Comparison of ENCODE assay signal across 1 cellular context in the genomic region with DNA sequence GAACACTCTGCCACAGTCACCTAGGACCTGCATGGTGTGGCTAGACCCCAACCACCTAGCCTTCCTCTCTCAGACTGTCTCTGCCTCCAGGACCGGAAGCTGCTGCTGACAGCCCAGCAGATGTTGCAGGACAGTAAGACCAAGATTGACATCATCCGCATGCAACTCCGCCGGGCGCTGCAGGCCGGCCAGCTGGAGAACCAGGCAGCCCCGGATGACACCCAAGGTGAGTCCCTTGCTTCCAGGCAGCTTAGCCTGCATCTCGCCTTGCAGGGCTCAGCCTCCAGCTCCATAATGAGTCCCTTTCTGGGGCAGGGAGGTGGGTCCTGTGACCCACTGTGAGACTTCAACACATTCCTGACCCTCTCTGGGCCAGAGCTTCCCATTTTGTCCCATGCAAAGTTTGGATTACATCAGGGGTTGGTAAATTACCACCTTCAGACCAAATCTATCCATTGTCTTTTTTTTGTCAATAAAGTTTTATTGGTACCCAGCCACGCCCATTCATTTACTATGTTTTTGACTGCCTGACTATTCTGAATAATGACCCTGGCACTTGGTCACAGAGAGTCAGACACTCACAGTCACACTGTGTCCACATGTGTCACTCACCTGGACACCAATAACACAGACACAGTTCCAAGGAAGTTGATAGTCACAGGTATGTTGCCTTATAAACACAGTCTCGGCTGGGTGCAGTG.
TF ChIP-seq lines count a peak whose summit lies in the region.

No MANE protein-coding gene starts in this region.

TF ChIP-seq in HEK293T, 16 proteins besides CTCF, POLR2A, EP300 and RAD21 (continued from another document):
- TF ChIP-seq, protein P1, sequence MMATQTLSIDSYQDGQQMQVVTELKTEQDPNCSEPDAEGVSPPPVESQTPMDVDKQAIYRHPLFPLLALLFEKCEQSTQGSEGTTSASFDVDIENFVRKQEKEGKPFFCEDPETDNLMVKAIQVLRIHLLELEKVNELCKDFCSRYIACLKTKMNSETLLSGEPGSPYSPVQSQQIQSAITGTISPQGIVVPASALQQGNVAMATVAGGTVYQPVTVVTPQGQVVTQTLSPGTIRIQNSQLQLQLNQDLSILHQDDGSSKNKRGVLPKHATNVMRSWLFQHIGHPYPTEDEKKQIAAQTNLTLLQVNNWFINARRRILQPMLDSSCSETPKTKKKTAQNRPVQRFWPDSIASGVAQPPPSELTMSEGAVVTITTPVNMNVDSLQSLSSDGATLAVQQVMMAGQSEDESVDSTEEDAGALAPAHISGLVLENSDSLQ (IDR thresholded peaks at IDR 0.05): no peak
- no peak for TF ChIP-seq L3MBTL2 (conservative IDR thresholded peaks at IDR 0.05)
- no peak for TF ChIP-seq TARDBP (IDR thresholded peaks at IDR 0.05)
